Comparison of ENCODE assay signal across 24 cellular contexts in genomic region chr1:236741757-236742156, GRCh38. TPM values are rescaled to one million over a fixed set of nuclear protein-coding genes. Genes with fewer than 3 reads are reported as not detected.
"Had no signal": no experiment of that assay in that cellular context is flagged by ENCODE, and none has a peak within 500 bp of the region (broad histone marks: within the 10 kb centered on the region; RNA-seq: fewer than 3 reads in every experiment).

No MANE protein-coding gene starts in this region.

- H3K36me3 ChIP-seq: tibial nerve had no signal

- H3K4me1 ChIP-seq: tibial nerve had no signal

- H3K4me3 ChIP-seq: heart left ventricle, lung, smooth muscle cell, tibial nerve had no signal

- H3K9me3 ChIP-seq: heart left ventricle, tibial nerve had no signal

- H3K27me3 ChIP-seq: heart left ventricle, tibial nerve had no signal

- H3K27ac ChIP-seq: tibial nerve had no signal

- DNase-seq: activated CD4-positive, alpha-beta T cell treated with anti-CD3 and anti-CD28 coated beads for 36 hours; activated CD4-positive, alpha-beta T cell treated with anti-CD3 and anti-CD28 coated beads, Interleukin-2, amount 50 U/mL, for 4 hours; activated CD4-positive, CD25-positive, alpha-beta regulatory T cell; activated naive CD4-positive, alpha-beta T cell; activated T-cell treated with anti-CD3 and anti-CD28 coated beads for 4 hours; activated T-cell treated with anti-CD3 and anti-CD28 coated beads, Interleukin-2, amount 50 U/mL, for 72 hours; cerebellar nuclear complex; cortex of kidney; effector memory CD8-positive, alpha-beta T cell; kidney glomerular epithelial cell; mesendoderm; natural killer cell; posterior cingulate gyrus; retina; stimulated activated CD4-positive, alpha-beta T cell treated with anti-CD3 and anti-CD28 coated beads, Interleukin-2, amount 100 ng/mL, for 24 hours; stimulated activated naive B cell treated with anti-CD40 and anti-IgM and Interleukin-4, amounts not matched to agents 10 μg/mL and 1 μg/mL and 100 μg/mL, for 72 hours; T-helper 1 cell had no signal

- H3K4me2 ChIP-seq: smooth muscle cell had no signal

RNA-seq across cellular contexts. Expression of gene ACTN2, which starts 55.5 kb away (rescaled TPM):
- total RNA-seq: fibroblast of villous mesenchyme, left lobe of liver, natural killer cell, osteoblast, smooth muscle cell had no signal
- polyA plus RNA-seq: smooth muscle cell had no signal
